Comparison of ENCODE assay signal across 30 cellular contexts in genomic region chr15:83816124-83816883, GRCh38.
"Had no signal": no experiment of that assay in that cellular context is flagged by ENCODE, and none has a peak within 500 bp of the region (broad histone marks: within the 10 kb centered on the region; RNA-seq: fewer than 3 reads in every experiment).

No MANE protein-coding gene starts in this region.

- H3K27me3 ChIP-seq: Peyer's patch had no signal

- H3K9me3 ChIP-seq: Peyer's patch had no signal

- H3K4me3 ChIP-seq: Peyer's patch, SK-N-MC had no signal

- H3K4me1 Mint-ChIP-seq: activated CD4-positive, alpha-beta T cell treated with anti-CD3 and anti-CD28 coated beads for 36 hours; activated CD4-positive, alpha-beta T cell treated with anti-CD3 and anti-CD28 coated beads, Interleukin-2, amount 10 ng/mL, durations not matched to agents 7 days and 5 days; activated naive CD4-positive, alpha-beta T cell treated with anti-CD3 and anti-CD28 coated beads, Interleukin-2, amount 50 U/mL, for 24 hours; activated naive CD8-positive, alpha-beta T cell treated with anti-CD3 and anti-CD28 coated beads, Interleukin-2, amount 10 ng/mL, durations not matched to agents 7 days and 5 days; brain; WTC11 had no signal

- H3K4me1 ChIP-seq: Peyer's patch had no signal

- H3K27ac ChIP-seq: KMS-11, Peyer's patch, SK-N-MC had no signal

- H3K36me3 Mint-ChIP-seq: activated naive CD4-positive, alpha-beta T cell treated with anti-CD3 and anti-CD28 coated beads, Interleukin-2, amount 50 U/mL, for 24 hours; activated naive CD8-positive, alpha-beta T cell treated with anti-CD3 and anti-CD28 coated beads, Interleukin-2, amount 10 ng/mL, durations not matched to agents 7 days and 5 days; brain; WTC11 had no signal

- H3K9me3 Mint-ChIP-seq: activated CD4-positive, alpha-beta T cell treated with anti-CD3 and anti-CD28 coated beads, Interleukin-2, amount 10 ng/mL, durations not matched to agents 7 days and 5 days; activated naive CD4-positive, alpha-beta T cell treated with anti-CD3 and anti-CD28 coated beads, Interleukin-2, amount 50 U/mL, for 24 hours; activated naive CD8-positive, alpha-beta T cell treated with anti-CD3 and anti-CD28 coated beads, Interleukin-2, amount 10 ng/mL, durations not matched to agents 7 days and 5 days; activated T-cell treated with anti-CD3 and anti-CD28 coated beads, Interleukin-2, amount 50 U/mL, for 24 hours; activated T-helper 2 cell treated with anti-CD3 and anti-CD28 coated beads, Interferon-gamma antibody, Interleukin-2, Interleukin-4, amounts not matched to agents 10 μg/mL and 5 μg/mL and 100 μg/mL, durations not matched to agents 14 hours and 24 hours and 36 hours; WTC11 had no signal

- H3K4me3 Mint-ChIP-seq: activated CD4-positive, alpha-beta T cell treated with anti-CD3 and anti-CD28 coated beads for 36 hours; activated CD4-positive, alpha-beta T cell treated with anti-CD3 and anti-CD28 coated beads, Interleukin-2, amount 10 ng/mL, durations not matched to agents 7 days and 5 days; activated CD8-positive, alpha-beta T cell treated with anti-CD3 and anti-CD28 coated beads, Interleukin-2, amount 10 ng/mL, durations not matched to agents 7 days and 5 days; activated naive CD4-positive, alpha-beta T cell treated with anti-CD3 and anti-CD28 coated beads, Interleukin-2, amount 50 U/mL, for 24 hours; activated naive CD8-positive, alpha-beta T cell treated with anti-CD3 and anti-CD28 coated beads, Interleukin-2, amount 10 ng/mL, durations not matched to agents 7 days and 5 days; activated T-cell treated with anti-CD3 and anti-CD28 coated beads, Interleukin-2, amount 50 U/mL, for 24 hours; brain; WTC11 had no signal

- H3K27me3 Mint-ChIP-seq: activated CD4-positive, alpha-beta T cell treated with anti-CD3 and anti-CD28 coated beads, Interleukin-2, amount 10 ng/mL, durations not matched to agents 7 days and 5 days; activated naive CD8-positive, alpha-beta T cell treated with anti-CD3 and anti-CD28 coated beads, Interleukin-2, amount 10 ng/mL, durations not matched to agents 7 days and 5 days had no signal

- H3K36me3 ChIP-seq: Peyer's patch had no signal

- H3K27ac Mint-ChIP-seq: activated CD4-positive, alpha-beta T cell treated with anti-CD3 and anti-CD28 coated beads for 36 hours; activated CD4-positive, alpha-beta T cell treated with anti-CD3 and anti-CD28 coated beads, Interleukin-2, amount 10 ng/mL, durations not matched to agents 7 days and 5 days; activated CD8-positive, alpha-beta T cell treated with anti-CD3 and anti-CD28 coated beads, Interleukin-2, amount 10 ng/mL, durations not matched to agents 7 days and 5 days; activated naive CD4-positive, alpha-beta T cell treated with anti-CD3 and anti-CD28 coated beads, Interleukin-2, amount 50 U/mL, for 24 hours; activated naive CD8-positive, alpha-beta T cell treated with anti-CD3 and anti-CD28 coated beads, Interleukin-2, amount 10 ng/mL, durations not matched to agents 7 days and 5 days; activated T-cell treated with anti-CD3 and anti-CD28 coated beads, Interleukin-2, amount 50 U/mL, for 24 hours; activated T-helper 2 cell treated with anti-CD3 and anti-CD28 coated beads, Interferon-gamma antibody, Interleukin-2, Interleukin-4, amounts not matched to agents 10 μg/mL and 5 μg/mL and 100 μg/mL, durations not matched to agents 14 hours and 24 hours and 36 hours; WTC11 had no signal

- DNase-seq: activated CD4-positive, alpha-beta T cell treated with anti-CD3 and anti-CD28 coated beads for 36 hours; activated CD4-positive, alpha-beta T cell treated with anti-CD3 and anti-CD28 coated beads, Interleukin-2, amount 10 ng/mL, durations not matched to agents 7 days and 5 days; activated CD4-positive, alpha-beta T cell treated with anti-CD3 and anti-CD28 coated beads, Interleukin-2, amount 50 U/mL, for 48 hours; activated CD8-positive, alpha-beta T cell treated with anti-CD3 and anti-CD28 coated beads, Interleukin-2, amount 10 ng/mL, durations not matched to agents 7 days and 5 days; activated gamma-delta T cell; activated naive CD4-positive, alpha-beta T cell treated with Interleukin-2 at 50 U/mL for 16 hours; activated naive CD8-positive, alpha-beta T cell treated with anti-CD3 and anti-CD28 coated beads, Interleukin-2, amount 10 ng/mL, durations not matched to agents 7 days and 5 days; activated T-cell treated with anti-CD3 and anti-CD28 coated beads, Interleukin-2, amount 50 U/mL, for 24 hours; MM.1S; MV-4-11; NCI-H1092; NCI-H1436 treated with DMSO at 0.1 percent for 48 hours; NCI-H1694 treated with DMSO at 0.1 percent for 48 hours; NCI-H2029 treated with DMSO at 0.1 percent for 48 hours; NCI-H2107; NCI-H2171; NCI-H510A; NCI-H526; NCI-H748 treated with DMSO at 0.1 percent for 48 hours; NK-92 treated with Interleukin-12 subunit alpha and Interleukin-12 subunit beta, amount 100 ng/mL, for 24 hours; PC-3; Peyer's patch; RPMI8226; T1000 had no signal
